ENCODE assay signal across 30 cellular contexts in the genomic region with DNA sequence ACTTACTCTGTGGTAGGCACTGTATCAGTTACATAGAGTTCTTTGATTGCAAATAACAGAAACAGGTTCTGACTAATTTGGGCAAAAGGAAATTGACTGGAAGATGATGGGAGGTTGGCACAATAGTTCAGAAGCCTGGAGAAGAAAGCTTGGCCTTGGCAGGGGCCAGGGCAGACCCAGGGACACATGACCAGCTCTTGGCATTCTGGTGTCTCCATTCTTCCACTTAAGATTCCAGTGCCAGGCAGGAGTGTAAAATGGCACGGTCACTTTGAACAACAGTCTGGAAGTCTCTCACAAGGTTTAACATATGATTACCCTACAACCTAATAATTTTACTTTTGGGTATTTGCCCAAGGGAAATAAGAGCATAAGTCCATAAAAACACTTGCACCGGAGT.
"Had no signal": no experiment of that assay in that cellular context is flagged by ENCODE, and none has a peak within 500 bp of the region (broad histone marks: within the 10 kb centered on the region; RNA-seq: fewer than 3 reads in every experiment).

No MANE protein-coding gene starts in this region.

- H3K4me3 ChIP-seq: ascending aorta, body of pancreas had no signal

- H3K4me1 ChIP-seq: ascending aorta, body of pancreas had no signal

- H3K27me3 ChIP-seq: ascending aorta, body of pancreas had no signal

- H3K27ac ChIP-seq: ascending aorta, body of pancreas had no signal

- H3K36me3 ChIP-seq: ascending aorta had no signal

- ATAC-seq: activated CD8-positive, alpha-beta memory T cell treated with anti-CD3 and anti-CD28 coated beads, Interleukin-2, amount 10 ng/mL, durations not matched to agents 7 days and 5 days; activated naive CD4-positive, alpha-beta T cell treated with anti-CD3 and anti-CD28 coated beads, Interleukin-2, amount 50 U/mL, for 72 hours; activated naive CD8-positive, alpha-beta T cell treated with anti-CD3 and anti-CD28 coated beads, Interleukin-2, amount 50 U/mL, for 24 hours; body of pancreas; Panc1; T-helper 17 cell had no signal

- H3K9me3 ChIP-seq: body of pancreas had no signal

- DNase-seq: activated B cell treated with CpG ODN at 0.5 μM for 24 hours; activated CD4-positive, alpha-beta T cell treated with anti-CD3 and anti-CD28 coated beads for 1 hour; activated CD4-positive, alpha-beta T cell treated with anti-CD3 and anti-CD28 coated beads, Interleukin-2, amount 10 ng/mL, durations not matched to agents 24 days and 14 days; activated CD4-positive, alpha-beta T cell treated with anti-CD3 and anti-CD28 coated beads, Interleukin-2, amount 50 U/mL, for 48 hours; activated CD8-positive, alpha-beta memory T cell treated with anti-CD3 and anti-CD28 coated beads, Interleukin-2, amount 10 ng/mL, durations not matched to agents 7 days and 5 days; activated effector memory CD4-positive, alpha-beta T cell treated with Interleukin-2 at 50 U/mL for 16 hours; activated naive CD4-positive, alpha-beta T cell; activated naive CD8-positive, alpha-beta T cell treated with anti-CD3 and anti-CD28 coated beads, Interleukin-2, amount 50 U/mL, for 24 hours; activated T-cell treated with anti-CD3 and anti-CD28 coated beads, Interleukin-2, amount 50 U/mL, for 24 hours; amniotic stem cell; body of pancreas; IMR-90; Kasumi-1; KBM-7; NCI-H1048; NCI-H146; NCI-H187 treated with DMSO at 0.1 percent for 48 hours; NCI-H2081 treated with DMSO at 0.1 percent for 48 hours; NCI-H2227 treated with DMSO at 0.1 percent for 48 hours; NCI-H526; NCI-H774; NK-92 treated with Interleukin-12 subunit alpha and Interleukin-12 subunit beta, amount 100 ng/mL, for 24 hours; OCI-M1; RPMI8226; SIG-M5; T-helper 17 cell; T-helper 9 cell had no signal
